ENCODE assay signal across 8 cellular contexts in the genomic region with DNA sequence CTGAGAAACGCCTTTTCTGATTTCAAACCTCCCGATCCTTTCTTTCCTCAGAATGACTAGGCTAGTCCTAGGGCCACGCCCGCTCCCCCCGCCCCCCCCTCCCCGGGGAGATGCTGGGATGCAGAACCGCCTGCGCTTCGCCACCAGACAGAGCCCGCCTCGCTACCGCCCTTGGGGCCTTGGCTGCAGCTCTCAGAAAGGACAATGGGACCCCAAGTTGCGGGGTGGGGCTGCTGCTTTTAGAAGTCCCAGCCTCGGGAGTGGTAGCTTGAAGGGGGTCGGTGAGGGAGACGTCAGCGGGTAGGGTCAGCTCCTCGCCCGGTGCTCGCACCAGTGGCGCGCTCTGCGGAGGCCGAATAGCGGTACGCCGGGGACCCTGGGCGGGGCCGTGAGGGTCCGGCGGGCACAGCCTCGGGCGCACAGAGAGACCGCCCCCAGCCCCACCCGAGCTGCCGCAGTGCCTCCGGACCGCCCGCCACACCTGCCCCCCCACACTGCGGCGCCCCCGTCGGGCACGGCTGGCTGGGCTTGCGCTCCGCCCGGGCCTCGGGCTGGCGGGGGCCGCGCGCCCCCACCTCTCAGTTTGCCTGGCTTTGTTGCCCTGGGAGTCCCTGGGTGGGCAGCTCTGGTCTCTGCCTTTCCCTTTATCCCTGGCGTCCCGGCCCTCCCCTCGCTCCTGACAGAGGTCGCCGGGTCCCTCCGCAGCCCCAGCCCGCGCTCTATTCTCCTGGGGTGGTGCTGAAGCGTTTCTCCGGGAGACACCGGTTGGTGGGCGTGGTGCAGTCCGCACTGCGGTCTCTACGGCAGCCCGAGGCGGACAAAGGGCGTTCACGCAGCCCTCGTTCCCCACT. TPM values are rescaled to one million over a fixed set of nuclear protein-coding genes. Genes with fewer than 3 reads are reported as not detected.
DNase-seq lines count a peak whose midpoint lies in the region; ATAC-seq and TF ChIP-seq lines count a peak whose summit lies in the region.

No MANE protein-coding gene starts in this region.

- ATAC-seq in lower lobe of right lung (peak; percentile 58 to 59), HG03457 (IDR thresholded peaks at IDR 0.05; ENCODE audit: unreplicated experiment) (no peak)

- H3K9me3 ChIP-seq in HUES6 (ENCODE audit: control insufficient read depth, insufficient read depth, low read depth, low read length) (no peaks in the 10 kb centered on the region), lower lobe of right lung (peaks cover 5% of the 10 kb centered on the region)

- H3K36me3 ChIP-seq in HUES6 (ENCODE audit: control insufficient read depth, insufficient read depth, low read length) (peaks cover 12% of the 10 kb centered on the region; the same call in 1 of the 2 replicates), lower lobe of right lung (no peaks in the 10 kb centered on the region)

- no peaks in the 10 kb centered on the region for H3K27me3 ChIP-seq in HUES6 (ENCODE audit: control insufficient read depth, insufficient read depth, low read length)
- H3K27me3 ChIP-seq in lower lobe of right lung (ENCODE audit: low read depth), result peaks cover 31% of the 10 kb centered on the region

- H3K4me3 ChIP-seq in HUES6 (ENCODE audit: low read depth, low read length), result peak overlapping the region; percentile 98
- H3K4me3 ChIP-seq in lower lobe of right lung, result peak overlapping the region; percentile 56

- H3K9ac ChIP-seq in HUES6 (ENCODE audit: low read length), result peak overlapping the region; percentile 94

- DNase-seq in NCI-H1436 (lab: John Stamatoyannopoulos, UW) (peak; percentile 75), NCI-H1436 treated with DMSO at 0.1 percent for 48 hours (lab: John Stamatoyannopoulos, UW) (no peak), SK-MEL-5 (ENCODE audit: low read depth, low spot score) (peak; percentile 70), endothelial cell (ENCODE audit: low spot score) (peak; percentile 78), lower lobe of right lung (peak; percentile 54), superior temporal gyrus (ENCODE audit: extremely low spot score) (peak; percentile 76)

- peak overlapping the region; percentile 98 for H3K4me3 Mint-ChIP-seq in endothelial cell (ENCODE audit: unreplicated experiment)

- TF ChIP-seq CTCF in endothelial cell (IDR thresholded peaks at IDR 0.05; ENCODE audit: unreplicated experiment) (no peak), lower lobe of right lung (IDR thresholded peaks at IDR 0.05) (no peak)

- H3K27me3 Mint-ChIP-seq in endothelial cell (ENCODE audit: unreplicated experiment), result peaks cover 10% of the 10 kb centered on the region

- H3K27ac ChIP-seq in HUES6 (ENCODE audit: low read depth, low read length) (peak overlapping the region; percentile 66; the same call in 1 of the 2 replicates), lower lobe of right lung (peak overlapping the region; percentile 46)

- H3K4me1 ChIP-seq in HUES6 (ENCODE audit: control insufficient read depth, insufficient read depth, low read length) (peaks cover 34% of the 10 kb centered on the region), lower lobe of right lung (peaks cover 20% of the 10 kb centered on the region)

- in situ Hi-C loops in SK-MEL-5 (cut with HindIII; ENCODE audit: low pct_unique_long_range_greater_than_20kb, low sequenced_read_pairs), result no loop called here

- H3K27ac Mint-ChIP-seq in endothelial cell (ENCODE audit: unreplicated experiment), result peak overlapping the region; percentile 84

- H3K36me3 Mint-ChIP-seq in endothelial cell (ENCODE audit: low read depth, unreplicated experiment), result peaks cover 3% of the 10 kb centered on the region

- intact Hi-C loops in lower lobe of right lung (cut with DNase I), result no loop called here

- peaks cover 38% of the 10 kb centered on the region for H3K4me1 Mint-ChIP-seq in endothelial cell (ENCODE audit: unreplicated experiment)

- no peaks in the 10 kb centered on the region for H3K9me3 Mint-ChIP-seq in endothelial cell (ENCODE audit: unreplicated experiment)

RNA-seq across cellular contexts. Expression of a gene that starts 1.1 kb away (rescaled TPM):
- 2.8 and 3.1 TPM in 2 replicates for total RNA-seq in SK-MEL-5 (2014; rRNA removed; shearing (Covaris generic))
- polyA plus RNA-seq in SK-MEL-5 (2015; cell fraction: cytosol; rRNA removed), result 5.9 and 14.2 TPM in 2 replicates
- 2.3 and 2.9 TPM in 2 replicates for polyA plus RNA-seq in SK-MEL-5 (2015; cell fraction: nucleus; rRNA removed)
- total RNA-seq in endothelial cell (ENCODE audit: unreplicated experiment) (251 TPM), lower lobe of right lung (20.6 TPM)

Comparison
In these comparisons a context has a peak if more than half of its experiments do, and no peak if none do; other contexts are left out.
1. RNA of a gene that starts 1.1 kb away (total RNA-seq): 251 TPM in endothelial cell (single experiment); 20.6 TPM in lower lobe of right lung (single experiment) and 2.8 to 3.1 TPM in SK-MEL-5; every median in the first group is over 10 times any median in the second.